8 cellular contexts compared by ENCODE assay signal in genomic region chr2:231611273-231612198, GRCh38. TPM values are rescaled to one million over a fixed set of nuclear protein-coding genes. Genes with fewer than 3 reads are reported as not detected.
DNase-seq lines count a peak whose midpoint lies in the region; ATAC-seq and TF ChIP-seq lines count a peak whose summit lies in the region.

No MANE protein-coding gene starts in this region.

- no TSS peak for BruUV-seq in Calu3 (replicated peaks; lab: Mats Ljungman, UMichigan)

- no peak for TF ChIP-seq EP300 in tibial nerve (IDR thresholded peaks at IDR 0.05)

- H3K4me1 Mint-ChIP-seq in Calu3 (ENCODE audit: low read depth, unreplicated experiment): peaks cover 52% of the 10 kb centered on the region
- peaks cover 38% of the 10 kb centered on the region for H3K4me1 Mint-ChIP-seq in activated CD4-positive, alpha-beta T cell treated with anti-CD3 and anti-CD28 coated beads, Interleukin-2, amount 10 ng/mL, durations not matched to agents 24 days and 14 days
- H3K4me1 Mint-ChIP-seq in naive thymus-derived CD8-positive, alpha-beta T cell: peaks cover 7 to 37% (median 24%) of the 10 kb centered on the region in 4 donors

- peak; percentile 74 for DNase-seq in Calu3
- peak; percentile 82 for DNase-seq in LoVo (ENCODE audit: low spot score)
- DNase-seq in activated CD4-positive, alpha-beta T cell treated with anti-CD3 and anti-CD28 coated beads, Interleukin-2, amount 10 ng/mL, durations not matched to agents 24 days and 14 days: peak; percentile 82
- DNase-seq in effector CD4-positive, alpha-beta T cell: peak; percentile 21
- no peak for DNase-seq in naive thymus-derived CD8-positive, alpha-beta T cell
- DNase-seq in tibial nerve (ENCODE audit: low spot score in 2 of 2): no peak
- no peak for DNase-seq in posterior vena cava (ENCODE audit: low spot score)
- DNase-seq in NCI-H446 (lab: John Stamatoyannopoulos, UW): no peak

- H3K36me3 ChIP-seq in tibial nerve: no peaks in the 10 kb centered on the region

- H3K4me3 ChIP-seq in tibial nerve: no peak overlapping the region

- POLR2A ChIA-PET in naive thymus-derived CD8-positive, alpha-beta T cell (lab: Charles Lee): interaction anchor here (1.6 to 5.7 kb wide), 4 partner anchors 65 to 102 kb away, joined by 5 to 53 read pairs (median 40); partner anchors contain the start of gene PTMA

- H3K4me3 Mint-ChIP-seq in Calu3 (ENCODE audit: low read depth, unreplicated experiment): peak overlapping the region; percentile 21
- peak overlapping the region; percentile 86 for H3K4me3 Mint-ChIP-seq in activated CD4-positive, alpha-beta T cell treated with anti-CD3 and anti-CD28 coated beads, Interleukin-2, amount 10 ng/mL, durations not matched to agents 24 days and 14 days
- peak overlapping the region in 3 of 10 donors; percentile 30 to 84 (median 60) for H3K4me3 Mint-ChIP-seq in naive thymus-derived CD8-positive, alpha-beta T cell

- no peak for ATAC-seq in naive thymus-derived CD8-positive, alpha-beta T cell

- no peaks in the 10 kb centered on the region for H3K9me3 ChIP-seq in tibial nerve

- H3K4me1 ChIP-seq in tibial nerve: peaks cover 4 to 49% (median 28%) of the 10 kb centered on the region in 4 donors

- no peaks in the 10 kb centered on the region for H3K27me3 ChIP-seq in tibial nerve

- 52 to 62% methylated on average over 12 of the region's 12 CpGs for WGBS in tibial nerve, 2 donors

- intact Hi-C loops in Calu3 (cut with micrococcal nuclease; ENCODE audit: unreplicated experiment) (loop anchor here (1.0 to 2.0 kb wide), 3 partner anchors 32 to 103 kb away; no protein-coding TSS in a partner anchor), posterior vena cava (cut with DNase I) (loop anchor here in 1 of 2 donors (2.0 kb wide), 3 partner anchors 29 to 103 kb away; no protein-coding TSS in a partner anchor)
- intact Hi-C loops in activated CD4-positive, alpha-beta T cell treated with anti-CD3 and anti-CD28 coated beads, Interleukin-2, amount 10 ng/mL, durations not matched to agents 24 days and 14 days (cut with micrococcal nuclease): loop anchor here (1.0 to 10.0 kb wide), 8 partner anchors 7 to 1953 kb away; partner anchors contain the start of genes NCL, PTMA and USP40

- H3K27ac Mint-ChIP-seq in Calu3 (ENCODE audit: unreplicated experiment): peak overlapping the region; percentile 36
- peak overlapping the region; percentile 98 for H3K27ac Mint-ChIP-seq in activated CD4-positive, alpha-beta T cell treated with anti-CD3 and anti-CD28 coated beads, Interleukin-2, amount 10 ng/mL, durations not matched to agents 24 days and 14 days
- H3K27ac Mint-ChIP-seq in naive thymus-derived CD8-positive, alpha-beta T cell: peak overlapping the region in 6 of 10 donors; percentile 28 to 77 (median 63)

- TF ChIP-seq POLR2A in tibial nerve (IDR thresholded peaks at IDR 0.05): no peak

- H3K27me3 Mint-ChIP-seq in Calu3 (ENCODE audit: unreplicated experiment): no peaks in the 10 kb centered on the region
- no peaks in the 10 kb centered on the region for H3K27me3 Mint-ChIP-seq in activated CD4-positive, alpha-beta T cell treated with anti-CD3 and anti-CD28 coated beads, Interleukin-2, amount 10 ng/mL, durations not matched to agents 24 days and 14 days
- no peaks in the 10 kb centered on the region for H3K27me3 Mint-ChIP-seq in naive thymus-derived CD8-positive, alpha-beta T cell

- H3K36me3 Mint-ChIP-seq in Calu3 (ENCODE audit: insufficient read depth, unreplicated experiment): peaks cover 51% of the 10 kb centered on the region
- no peaks in the 10 kb centered on the region for H3K36me3 Mint-ChIP-seq in activated CD4-positive, alpha-beta T cell treated with anti-CD3 and anti-CD28 coated beads, Interleukin-2, amount 10 ng/mL, durations not matched to agents 24 days and 14 days (ENCODE audit: low read depth)
- H3K36me3 Mint-ChIP-seq in naive thymus-derived CD8-positive, alpha-beta T cell: no peaks in the 10 kb centered on the region

- TF ChIP-seq CTCF in Calu3 (IDR thresholded peaks at IDR 0.05; ENCODE audit: unreplicated experiment) (no peak), tibial nerve (IDR thresholded peaks at IDR 0.05) (peak in 2 of 5 experiments; percentile 11 to 38)

- peak overlapping the region; percentile 95 to 99 (median 96) for H3K27ac ChIP-seq in tibial nerve

- CTCF ChIA-PET in Calu3 (lab: Charles Lee): interaction anchor here (0.8 to 3.6 kb wide), 10 partner anchors 9 to 147 kb away, joined by 3 to 29 read pairs (median 4); partner anchors contain the start of gene NCL

- no peaks in the 10 kb centered on the region for H3K9me3 Mint-ChIP-seq in Calu3 (ENCODE audit: low read depth, unreplicated experiment)
- H3K9me3 Mint-ChIP-seq in activated CD4-positive, alpha-beta T cell treated with anti-CD3 and anti-CD28 coated beads, Interleukin-2, amount 10 ng/mL, durations not matched to agents 24 days and 14 days: no peaks in the 10 kb centered on the region
- no peaks in the 10 kb centered on the region for H3K9me3 Mint-ChIP-seq in naive thymus-derived CD8-positive, alpha-beta T cell

RNA-seq across cellular contexts. Expression of gene TEX44, which starts 18.9 kb away (rescaled TPM):
- total RNA-seq in Calu3 (2022): not detected in 2 replicates
- total RNA-seq in activated CD4-positive, alpha-beta T cell treated with anti-CD3 and anti-CD28 coated beads, Interleukin-2, amount 10 ng/mL, durations not matched to agents 24 days and 14 days: not detected in 2 replicates
- not detected for total RNA-seq in naive thymus-derived CD8-positive, alpha-beta T cell
- not detected for polyA plus RNA-seq in naive thymus-derived CD8-positive, alpha-beta T cell
- total RNA-seq in tibial nerve: not detected
- total RNA-seq in posterior vena cava: not detected

Comparison
In these comparisons a context has a peak if more than half of its experiments do, and no peak if none do; other contexts are left out.
1. DNase-seq: peak in Calu3 (single experiment), LoVo (single experiment), activated CD4-positive, alpha-beta T cell treated with anti-CD3 and anti-CD28 coated beads, Interleukin-2, amount 10 ng/mL, durations not matched to agents 24 days and 14 days (single experiment) and effector CD4-positive, alpha-beta T cell (single experiment); none in naive thymus-derived CD8-positive, alpha-beta T cell (0 of 10), tibial nerve (0 of 2), posterior vena cava (single experiment) and NCI-H446 (0 of 2).
2. H3K27ac Mint-ChIP-seq: peak in every context shown above with its lines; median percentile 98 in activated CD4-positive, alpha-beta T cell treated with anti-CD3 and anti-CD28 coated beads, Interleukin-2, amount 10 ng/mL, durations not matched to agents 24 days and 14 days; 63 in naive thymus-derived CD8-positive, alpha-beta T cell; 36 in Calu3.